ENCODE assay signal across 8 cellular contexts in the genomic region with DNA sequence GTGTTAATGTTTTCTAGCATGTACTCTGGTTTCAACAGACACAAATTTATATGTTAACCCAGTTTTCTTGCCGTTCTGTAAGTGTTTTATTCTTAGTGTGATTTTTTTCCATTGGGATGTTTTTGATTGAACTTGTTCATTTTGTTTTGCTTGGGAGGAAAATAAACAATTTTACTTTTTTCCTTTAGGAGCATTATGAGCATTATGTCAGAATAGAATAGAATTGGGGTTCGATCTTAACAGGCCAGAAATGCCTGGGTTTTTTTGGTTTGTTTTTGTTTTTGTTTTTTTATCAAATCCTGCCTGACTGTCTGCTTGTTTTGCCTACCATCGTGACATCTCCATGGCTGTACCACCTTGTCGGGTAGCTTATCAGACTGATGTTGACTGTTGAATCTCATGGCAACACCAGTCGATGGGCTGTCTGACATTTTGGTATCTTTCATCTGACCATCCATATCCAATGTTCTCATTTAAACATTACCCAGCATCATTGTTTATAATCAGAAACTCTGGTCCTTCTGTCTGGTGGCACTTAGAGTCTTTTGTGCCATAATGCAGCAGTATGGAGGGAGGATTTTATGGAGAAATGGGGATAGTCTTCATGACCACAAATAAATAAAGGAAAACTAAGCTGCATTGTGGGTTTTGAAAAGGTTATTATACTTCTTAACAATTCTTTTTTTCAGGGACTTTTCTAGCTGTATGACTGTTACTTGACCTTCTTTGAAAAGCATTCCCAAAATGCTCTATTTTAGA. TPM values are rescaled to one million over a fixed set of nuclear protein-coding genes. Genes with fewer than 3 reads are reported as not detected.
A peak's percentile ranks its signal among the peaks of the same experiment; 100 is the strongest.
DNase-seq lines count a peak whose midpoint lies in the region; ATAC-seq and TF ChIP-seq lines count a peak whose summit lies in the region.

No MANE protein-coding gene starts in this region.

- peak overlapping the region in 7 of 10 donors; percentile 9 to 97 (median 75) for H3K4me3 Mint-ChIP-seq in naive thymus-derived CD8-positive, alpha-beta T cell

- H3K36me3 ChIP-seq in DOHH2 (ENCODE audit: control insufficient read depth, low read length) (peaks cover 37% of the 10 kb centered on the region), WERI-Rb-1 (peaks cover 37% of the 10 kb centered on the region)

- H3K79me2 ChIP-seq in DOHH2 (ENCODE audit: control insufficient read depth, low read length), result peaks cover 77% of the 10 kb centered on the region

- H3K36me3 Mint-ChIP-seq in naive thymus-derived CD8-positive, alpha-beta T cell, result peaks cover 0 to 49% (median 13%) of the 10 kb centered on the region in 3 donors

- H3K27me3 ChIP-seq in DOHH2 (ENCODE audit: control insufficient read depth, low read length) (no peaks in the 10 kb centered on the region), WERI-Rb-1 (ENCODE audit: insufficient read depth, low read depth, severe bottlenecking) (no peaks in the 10 kb centered on the region)

- no peaks in the 10 kb centered on the region for H3K9me2 ChIP-seq in DOHH2 (replicated peaks; ENCODE audit: control insufficient read depth, low read length)

- no peaks in the 10 kb centered on the region for H3K9me3 Mint-ChIP-seq in naive thymus-derived CD8-positive, alpha-beta T cell

- H3K4me3 ChIP-seq in DOHH2 (ENCODE audit: low read length) (peak overlapping the region; percentile 90), NB4 (ENCODE audit: low read depth, low read length) (peak overlapping the region; percentile 94), coronary artery (peak overlapping the region; percentile 74), WERI-Rb-1 (ENCODE audit: low read depth, low read length) (no peak overlapping the region)

- H3K27ac ChIP-seq in DOHH2 (ENCODE audit: low read depth, low read length) (no peak overlapping the region), coronary artery (peak overlapping the region; percentile 91 to 95), WERI-Rb-1 (no peak overlapping the region)

- no peak for ATAC-seq in naive thymus-derived CD8-positive, alpha-beta T cell
- ATAC-seq in HG02798 (IDR thresholded peaks at IDR 0.05; ENCODE audit: poor library complexity, unreplicated experiment), result no peak

- TF ChIP-seq POLR2A in NB4 (IDR thresholded peaks at IDR 0.05; ENCODE audit: extremely low read depth, insufficient read length), result no peak

- DNase-seq in NB4 (ENCODE audit: low read depth), result no peak
- no peak for DNase-seq in coronary artery (ENCODE audit: low spot score)
- DNase-seq in naive thymus-derived CD8-positive, alpha-beta T cell, result no peak
- no peak for DNase-seq in GM10266 (ENCODE audit: extremely low spot score)
- DNase-seq in WERI-Rb-1, result no peak
- no peak for DNase-seq in NCI-H2107 treated with DMSO at 0.1 percent for 48 hours (lab: John Stamatoyannopoulos, UW; ENCODE audit: unreplicated experiment)

- H3K4me2 ChIP-seq in DOHH2 (ENCODE audit: low read length), result peak overlapping the region; percentile 73

- peak overlapping the region in 8 of 10 donors; percentile 13 to 98 (median 80) for H3K27ac Mint-ChIP-seq in naive thymus-derived CD8-positive, alpha-beta T cell

- TF ChIP-seq CTCF in DOHH2 (IDR thresholded peaks at IDR 0.05; ENCODE audit: low read depth, low read length, poor library complexity, severe bottlenecking) (no peak), NB4 (IDR thresholded peaks at IDR 0.05; ENCODE audit: low read depth, low read length) (no peak), coronary artery (IDR thresholded peaks at IDR 0.05) (no peak), GM10266 (IDR thresholded peaks at IDR 0.05; ENCODE audit: control insufficient read depth, insufficient read depth, low read depth, missing control alignments) (no peak), WERI-Rb-1 (IDR thresholded peaks at IDR 0.05; ENCODE audit: low read depth, low read length) (no peak)

- POLR2A ChIA-PET in naive thymus-derived CD8-positive, alpha-beta T cell (lab: Charles Lee), result interaction anchor here (0.7 kb wide), 1 partner anchor 8 kb away, joined by 3 read pairs; no protein-coding TSS in a partner anchor

- H3K9me3 ChIP-seq in DOHH2 (ENCODE audit: control insufficient read depth, insufficient read depth, low read length), result no peaks in the 10 kb centered on the region
- H3K9me3 ChIP-seq in WERI-Rb-1 (ENCODE audit: severe bottlenecking), result no peaks in the 10 kb centered on the region

- H4K20me1 ChIP-seq in DOHH2 (ENCODE audit: control insufficient read depth, insufficient read depth, low read depth, low read length), result no peaks in the 10 kb centered on the region

- H3K27me3 Mint-ChIP-seq in naive thymus-derived CD8-positive, alpha-beta T cell, result no peaks in the 10 kb centered on the region

- H3F3A ChIP-seq in DOHH2 (ENCODE audit: control insufficient read depth, insufficient read depth), result peaks cover 29% of the 10 kb centered on the region

- H3K4me1 ChIP-seq in DOHH2 (ENCODE audit: control insufficient read depth, low read length), result peaks cover 69% of the 10 kb centered on the region

- peaks cover 12 to 80% (median 40%) of the 10 kb centered on the region in 4 donors for H3K4me1 Mint-ChIP-seq in naive thymus-derived CD8-positive, alpha-beta T cell

RNA-seq across cellular contexts. Expression of a gene that starts 51.7 kb away (rescaled TPM):
- total RNA-seq in naive thymus-derived CD8-positive, alpha-beta T cell, result 10 to 100 TPM; 33.5 to 36.7 TPM
- polyA plus RNA-seq in naive thymus-derived CD8-positive, alpha-beta T cell, result 10 to 100 TPM; 16.9 to 24.0 (median 17.0) TPM

RNA-seq across cellular contexts. Expression of a gene that starts 51.8 kb away (rescaled TPM):
- total RNA-seq in naive thymus-derived CD8-positive, alpha-beta T cell, result 10 to 100 TPM; 65.9 to 79.4 TPM
- 10 to 100 TPM; 22.7 to 31.5 (median 23.5) TPM for polyA plus RNA-seq in naive thymus-derived CD8-positive, alpha-beta T cell

Comparison
In these comparisons a context has a peak if more than half of its experiments do, and no peak if none do; other contexts are left out.
1. H3K27ac ChIP-seq: peak in coronary artery (2 of 2); none in DOHH2 (single experiment) and WERI-Rb-1 (single experiment).